8 cellular contexts compared by ENCODE assay signal in the genomic region with DNA sequence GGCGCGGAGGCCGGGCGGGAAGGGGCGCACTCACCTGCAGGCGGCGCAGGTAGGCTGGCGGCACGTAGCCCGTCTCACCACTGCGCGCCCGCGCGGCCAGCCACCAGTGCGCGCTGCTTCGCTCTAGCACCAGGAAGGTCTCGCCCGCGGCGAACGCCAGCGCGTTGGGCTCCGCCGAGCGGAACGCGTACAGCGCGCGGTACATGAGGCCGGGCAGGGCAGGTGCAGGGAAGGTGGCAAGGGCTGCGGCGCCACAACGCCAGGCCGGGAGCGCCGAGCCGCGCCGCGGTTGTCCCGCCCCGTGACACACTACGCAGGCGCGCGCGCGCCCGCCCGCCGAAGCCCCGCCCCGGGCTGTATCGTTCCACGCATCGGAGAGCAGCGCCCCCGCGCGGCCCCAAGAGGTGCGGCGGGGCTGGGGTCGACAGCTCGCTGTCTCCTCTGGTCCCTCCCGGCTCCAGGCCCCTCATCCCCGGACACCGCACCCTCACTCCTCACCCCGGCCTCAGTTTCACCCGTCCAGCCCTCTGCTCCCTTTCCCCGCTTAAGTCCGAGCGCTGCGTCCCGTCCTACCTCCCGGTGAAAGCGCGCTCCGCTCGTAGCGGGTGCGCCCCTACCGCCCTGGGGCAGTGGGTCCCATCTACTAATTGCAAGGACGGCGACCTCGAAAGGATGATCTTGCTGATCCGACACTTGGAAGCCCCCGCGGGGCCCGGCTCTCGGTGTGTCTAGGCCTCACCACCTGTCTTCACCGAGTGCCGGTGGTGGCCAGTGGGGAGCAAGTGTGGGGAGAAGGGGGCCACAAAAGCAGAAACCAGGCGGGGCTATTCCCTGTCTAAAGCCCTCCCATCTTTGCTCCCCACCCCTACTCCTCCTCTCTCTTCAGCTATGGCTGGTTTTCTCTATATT. TPM values are rescaled to one million over a fixed set of nuclear protein-coding genes. Genes with fewer than 3 reads are reported as not detected.
A peak's percentile ranks its signal among the peaks of the same experiment; 100 is the strongest.
DNase-seq lines count a peak whose midpoint lies in the region; ATAC-seq and TF ChIP-seq lines count a peak whose summit lies in the region.

A gene (minus strand): TSS at position 313 of the 909 bp plus-strand sequence. CDS start 108 bp downstream, at position 205.

- H3K79me2 ChIP-seq in DND-41 (ENCODE audit: insufficient read depth, low read length): peaks cover 20% of the 10 kb centered on the region

- intact Hi-C loops in natural killer cell (cut with micrococcal nuclease): loop anchor here (2.0 to 5.0 kb wide), 2 partner anchors 31 to 406 kb away; a partner anchor contains a TSS

- CTCF ChIA-PET in RWPE1 (lab: Yijun Ruan, JAX): interaction anchor here (0.6 to 1.0 kb wide), 6 partner anchors 9 to 108 kb away, joined by 3 to 5 read pairs (median 4); a partner anchor contains a TSS

- peak within 1 kb of the TSS; percentile 97 for H2AFZ ChIP-seq in DND-41 (ENCODE audit: low read depth, low read length)

- POLR2A ChIA-PET in RWPE1 (lab: Yijun Ruan, JAX; ENCODE audit: low non-redundant PET): interaction anchor here (0.6 kb wide), 2 partner anchors 29 to 87 kb away, joined by 3 read pairs; no protein-coding TSS in a partner anchor

- peak; percentile 88 for DNase-seq in DND-41
- peak; percentile 81 for DNase-seq in RWPE1 (ENCODE audit: low spot score)
- peak; percentile 86 to 89 for DNase-seq in activated T-helper 1 cell treated with anti-CD3 and anti-CD28 coated beads, Interleukin-2, amount 50 U/mL, for 16 hours (ENCODE audit: low read depth in 1 of 2, low spot score in 1 of 2)
- DNase-seq in fibroblast of mammary gland (ENCODE audit: low read depth): peak; percentile 72
- DNase-seq in natural killer cell: peak; percentile 90
- peak; percentile 96 for DNase-seq in stimulated activated naive CD8-positive, alpha-beta T cell treated with anti-CD3 and anti-CD28 coated beads, Interleukin-15, Interleukin-2, amounts not matched to agents 100 U/mL and 50 U/mL, for 24 hours

- H3K4me1 ChIP-seq in DND-41 (ENCODE audit: insufficient read depth, low read length): peaks cover 29% of the 10 kb centered on the region

- H3K9me3 ChIP-seq in DND-41 (ENCODE audit: insufficient read depth, low read length, severe bottlenecking): no peaks in the 10 kb centered on the region

- H3K27ac ChIP-seq in DND-41 (ENCODE audit: low read length) (peak within 1 kb of the TSS; percentile 92), RWPE1 (peak within 1 kb of the TSS; percentile 85)

- H3K9me3 Mint-ChIP-seq in natural killer cell: no peaks in the 10 kb centered on the region

- peak; percentile 80 for TF ChIP-seq CTCF in DND-41 (IDR thresholded peaks at IDR 0.05; ENCODE audit: borderline replicate concordance, extremely low read depth, low read length, poor library complexity, severe bottlenecking)
- TF ChIP-seq CTCF in RWPE1 (conservative IDR thresholded peaks at IDR 0.05; ENCODE audit: low read depth): peak; percentile 94
- TF ChIP-seq CTCF in fibroblast of mammary gland (conservative IDR thresholded peaks at IDR 0.05; ENCODE audit: control insufficient read depth, insufficient read depth, low read depth, low read length): peak; percentile 45
- peak; percentile 95 for TF ChIP-seq CTCF in natural killer cell (IDR thresholded peaks at IDR 0.05)

- H3K4me3 Mint-ChIP-seq in natural killer cell: peak within 1 kb of the TSS; percentile 93

- H3K36me3 ChIP-seq in DND-41 (ENCODE audit: insufficient read depth, low read length): peaks cover 63% of the 10 kb centered on the region

- H3K4me1 Mint-ChIP-seq in natural killer cell: peaks cover 26 to 34% of the 10 kb centered on the region in 2 donors

- TF ChIP-seq EP300 in Ishikawa (IDR thresholded peaks at IDR 0.05; ENCODE audit: borderline replicate concordance): peak; percentile 12; the same call in 1 of the 2 replicates

- no peaks in the 10 kb centered on the region for H3K27me3 ChIP-seq in DND-41 (ENCODE audit: insufficient read depth, low read length, poor library complexity)

- peak; percentile 55; the same call in 1 of the 2 replicates for TF ChIP-seq RAD21 in Ishikawa (IDR thresholded peaks at IDR 0.05; ENCODE audit: low read depth)

- ATAC-seq in DND-41 (ENCODE audit: insufficient read depth, low read depth) (peak; percentile 85), GM21529 (IDR thresholded peaks at IDR 0.05; ENCODE audit: unreplicated experiment) (peak; percentile 76), natural killer cell (peak; percentile 93 to 98 (median 96))
- peak; percentile 92 for ATAC-seq in stimulated activated naive CD8-positive, alpha-beta T cell treated with anti-CD3 and anti-CD28 coated beads, Interleukin-15, Interleukin-2, amounts not matched to agents 100 U/mL and 50 U/mL, for 24 hours

- H3K9ac ChIP-seq in DND-41 (ENCODE audit: low read depth, low read length): peak within 1 kb of the TSS; percentile 92

- H3K4me2 ChIP-seq in DND-41 (ENCODE audit: insufficient read depth, low read length): peak within 1 kb of the TSS; percentile 88

- peak within 1 kb of the TSS; percentile 78 to 93 for H3K27ac Mint-ChIP-seq in natural killer cell

- no peaks in the 10 kb centered on the region for H3K27me3 Mint-ChIP-seq in natural killer cell (ENCODE audit: low read depth in 2 of 2)

- peaks cover under 1% of the 10 kb centered on the region for H3K36me3 Mint-ChIP-seq in natural killer cell

- H3K4me3 ChIP-seq in DND-41 (ENCODE audit: low read depth in 1 of 2, low read length in 2 of 2): peak within 1 kb of the TSS; percentile 88 to 97
- peak within 1 kb of the TSS; percentile 77 for H3K4me3 ChIP-seq in fibroblast of mammary gland (ENCODE audit: control insufficient read depth, low read depth, low read length)

- peaks cover 24% of the 10 kb centered on the region for H4K20me1 ChIP-seq in DND-41 (ENCODE audit: insufficient read depth, low read length)

TF ChIP-seq in Ishikawa, 13 proteins besides CTCF, POLR2A, EP300 and RAD21:
- TF ChIP-seq EGR1 (IDR thresholded peaks at IDR 0.05): no peak
- TF ChIP-seq TCF12 (IDR thresholded peaks at IDR 0.05; ENCODE audit: low read depth): peak; percentile 25; the same call in 1 of the 2 replicates
- no peak; the same call in none of the 2 replicates for TF ChIP-seq TAF1 (IDR thresholded peaks at IDR 0.05; ENCODE audit: low read depth)
- TF ChIP-seq, protein P1, sequence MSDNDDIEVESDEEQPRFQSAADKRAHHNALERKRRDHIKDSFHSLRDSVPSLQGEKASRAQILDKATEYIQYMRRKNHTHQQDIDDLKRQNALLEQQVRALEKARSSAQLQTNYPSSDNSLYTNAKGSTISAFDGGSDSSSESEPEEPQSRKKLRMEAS (IDR thresholded peaks at IDR 0.05): peak; percentile 79; the same call in 1 of the 2 replicates
- TF ChIP-seq, protein P2, sequence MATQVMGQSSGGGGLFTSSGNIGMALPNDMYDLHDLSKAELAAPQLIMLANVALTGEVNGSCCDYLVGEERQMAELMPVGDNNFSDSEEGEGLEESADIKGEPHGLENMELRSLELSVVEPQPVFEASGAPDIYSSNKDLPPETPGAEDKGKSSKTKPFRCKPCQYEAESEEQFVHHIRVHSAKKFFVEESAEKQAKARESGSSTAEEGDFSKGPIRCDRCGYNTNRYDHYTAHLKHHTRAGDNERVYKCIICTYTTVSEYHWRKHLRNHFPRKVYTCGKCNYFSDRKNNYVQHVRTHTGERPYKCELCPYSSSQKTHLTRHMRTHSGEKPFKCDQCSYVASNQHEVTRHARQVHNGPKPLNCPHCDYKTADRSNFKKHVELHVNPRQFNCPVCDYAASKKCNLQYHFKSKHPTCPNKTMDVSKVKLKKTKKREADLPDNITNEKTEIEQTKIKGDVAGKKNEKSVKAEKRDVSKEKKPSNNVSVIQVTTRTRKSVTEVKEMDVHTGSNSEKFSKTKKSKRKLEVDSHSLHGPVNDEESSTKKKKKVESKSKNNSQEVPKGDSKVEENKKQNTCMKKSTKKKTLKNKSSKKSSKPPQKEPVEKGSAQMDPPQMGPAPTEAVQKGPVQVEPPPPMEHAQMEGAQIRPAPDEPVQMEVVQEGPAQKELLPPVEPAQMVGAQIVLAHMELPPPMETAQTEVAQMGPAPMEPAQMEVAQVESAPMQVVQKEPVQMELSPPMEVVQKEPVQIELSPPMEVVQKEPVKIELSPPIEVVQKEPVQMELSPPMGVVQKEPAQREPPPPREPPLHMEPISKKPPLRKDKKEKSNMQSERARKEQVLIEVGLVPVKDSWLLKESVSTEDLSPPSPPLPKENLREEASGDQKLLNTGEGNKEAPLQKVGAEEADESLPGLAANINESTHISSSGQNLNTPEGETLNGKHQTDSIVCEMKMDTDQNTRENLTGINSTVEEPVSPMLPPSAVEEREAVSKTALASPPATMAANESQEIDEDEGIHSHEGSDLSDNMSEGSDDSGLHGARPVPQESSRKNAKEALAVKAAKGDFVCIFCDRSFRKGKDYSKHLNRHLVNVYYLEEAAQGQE (IDR thresholded peaks at IDR 0.05; ENCODE audit: low read depth): no peak
- TF ChIP-seq, protein P3, sequence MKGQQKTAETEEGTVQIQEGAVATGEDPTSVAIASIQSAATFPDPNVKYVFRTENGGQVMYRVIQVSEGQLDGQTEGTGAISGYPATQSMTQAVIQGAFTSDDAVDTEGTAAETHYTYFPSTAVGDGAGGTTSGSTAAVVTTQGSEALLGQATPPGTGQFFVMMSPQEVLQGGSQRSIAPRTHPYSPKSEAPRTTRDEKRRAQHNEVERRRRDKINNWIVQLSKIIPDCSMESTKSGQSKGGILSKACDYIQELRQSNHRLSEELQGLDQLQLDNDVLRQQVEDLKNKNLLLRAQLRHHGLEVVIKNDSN (IDR thresholded peaks at IDR 0.05): no peak; the same call in 1 of the 2 replicates
- peak; percentile 98 for TF ChIP-seq ZBTB7A (IDR thresholded peaks at IDR 0.05; ENCODE audit: low read depth)

RNA-seq across cellular contexts. Expression of the gene that starts here (rescaled TPM):
- 10 to 100 TPM; 12.2 to 14.1 (median 12.8) TPM for total RNA-seq in natural killer cell

Comparison
In these comparisons a context has a peak if more than half of its experiments do, and no peak if none do; other contexts are left out.
1. Peak in every context shown above with its lines: DNase-seq, ATAC-seq, H3K4me3 ChIP-seq and H3K27ac ChIP-seq.
2. CTCF ChIP-seq: peak in every context shown above with its lines; median percentile 95 in natural killer cell; 94 in RWPE1; 80 in DND-41; 45 in fibroblast of mammary gland.